Comparison of ENCODE assay signal across 8 cellular contexts in the genomic region with DNA sequence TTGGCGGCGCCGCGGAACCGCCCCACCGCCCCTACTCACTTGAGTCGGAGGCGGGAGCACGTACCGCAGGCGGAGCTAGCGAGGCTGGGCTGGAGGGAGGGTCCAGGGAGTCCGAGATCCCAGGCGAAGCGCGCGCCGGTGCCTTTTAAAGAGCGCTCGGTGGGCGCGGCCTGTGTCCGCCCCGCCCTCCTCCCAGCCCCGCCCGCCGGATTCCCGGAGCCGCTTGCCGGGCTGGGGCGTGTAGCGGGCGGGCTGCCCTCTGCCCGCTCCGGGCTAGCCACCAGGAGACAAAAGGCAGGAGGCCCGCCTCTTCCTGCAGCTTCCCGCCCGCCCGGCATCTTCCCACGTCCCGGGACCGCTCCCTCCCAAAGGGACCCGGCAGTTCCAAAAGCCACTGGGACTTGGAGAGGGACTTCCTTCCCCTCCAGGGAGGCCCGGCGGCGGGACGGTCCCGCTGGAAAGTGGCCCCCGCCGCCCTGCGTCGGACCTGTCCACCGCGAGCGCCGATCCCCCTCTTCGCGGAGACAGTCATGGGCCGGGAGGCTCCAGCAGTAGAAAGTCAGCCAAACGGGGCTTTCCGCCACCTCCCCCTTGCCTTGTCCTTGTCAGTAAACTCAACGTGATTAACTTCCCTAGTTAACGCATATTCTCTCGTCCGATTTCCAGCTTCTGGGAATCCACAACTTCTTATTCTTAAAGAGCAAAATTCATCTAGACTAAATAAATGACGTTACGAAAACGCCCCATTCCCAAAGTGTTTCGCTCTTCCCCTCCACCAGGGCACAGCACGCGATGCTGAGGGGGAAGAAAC. TPM values are rescaled to one million over a fixed set of nuclear protein-coding genes. Genes with fewer than 3 reads are reported as not detected.
DNase-seq lines count a peak whose midpoint lies in the region; ATAC-seq, FAIRE-seq and TF ChIP-seq lines count a peak whose summit lies in the region.

Gene CSRP2 (minus strand): TSS at position 121 of the 811 bp plus-strand sequence. CDS start 12,759 bp downstream, outside the sequence.

- intact Hi-C loops in stomach (cut with DNase I; ENCODE audit: low total_unique reads): no loop called here

- WGBS in stomach, 5 donors: 1 to 4% (median 2%) methylated on average over 34 to 71 of the region's 71 CpGs

- peak; percentile 88 for ATAC-seq in GM21619 (IDR thresholded peaks at IDR 0.05; ENCODE audit: unreplicated experiment)
- ATAC-seq in natural killer cell treated with Interleukin-12 subunit alpha and Interleukin-12 subunit beta and Interleukin-15 and Interleukin-18, amount 100 ng/mL, for 72 hours: peak; percentile 90 to 92

- peak within 1 kb of the TSS in 1 of 2 donors; percentile 33 for H3K27ac Mint-ChIP-seq in natural killer cell treated with Interleukin-12 subunit alpha and Interleukin-12 subunit beta and Interleukin-15 and Interleukin-18, amount 100 ng/mL, for 72 hours

- peak within 1 kb of the TSS; percentile 80 to 90 (median 89) for H3K27ac ChIP-seq in stomach

- no peak for TF ChIP-seq EP300 in Ishikawa (IDR thresholded peaks at IDR 0.05; ENCODE audit: borderline replicate concordance)
- no peak for TF ChIP-seq EP300 in stomach (IDR thresholded peaks at IDR 0.05)

- peak in 1 of 4 donors; percentile 58 for TF ChIP-seq POLR2A in stomach (IDR thresholded peaks at IDR 0.05)

- H3K36me3 ChIP-seq in stomach: no peaks in the 10 kb centered on the region

- H3K9me3 Mint-ChIP-seq in natural killer cell treated with Interleukin-12 subunit alpha and Interleukin-12 subunit beta and Interleukin-15 and Interleukin-18, amount 100 ng/mL, for 72 hours: no peaks in the 10 kb centered on the region

- peak in 1 of 7 experiments; percentile 10 for TF ChIP-seq CTCF in stomach (IDR thresholded peaks at IDR 0.05)

- H3K36me3 Mint-ChIP-seq in natural killer cell treated with Interleukin-12 subunit alpha and Interleukin-12 subunit beta and Interleukin-15 and Interleukin-18, amount 100 ng/mL, for 72 hours: no peaks in the 10 kb centered on the region

- TF ChIP-seq RAD21 in Ishikawa (IDR thresholded peaks at IDR 0.05; ENCODE audit: low read depth): no peak

- FAIRE-seq in RCC 7860 (lab: Jason Lieb, UNC): no peak

- no peaks in the 10 kb centered on the region for H3K9me3 ChIP-seq in stomach

- DNase-seq in DMS53 treated with DMSO at 0.1 percent for 48 hours (lab: John Stamatoyannopoulos, UW; ENCODE audit: unreplicated experiment): peak; percentile 87
- DNase-seq in RCC 7860 (ENCODE audit: low spot score): peak; percentile 77
- DNase-seq in activated effector memory CD4-positive, alpha-beta T cell treated with Interleukin-2 at 50 U/mL for 16 hours: peak; percentile 30
- DNase-seq in fibroblast of the conjunctiva (ENCODE audit: low read depth): peak; percentile 74
- DNase-seq in natural killer cell treated with Interleukin-12 subunit alpha and Interleukin-12 subunit beta and Interleukin-15 and Interleukin-18, amount 100 ng/mL, for 72 hours (ENCODE audit: low spot score): peak; percentile 78
- DNase-seq in stomach: peak; percentile 89

- peaks cover 0 to 9% (median 8%) of the 10 kb centered on the region in 3 donors for H3K27me3 ChIP-seq in stomach

- H3K4me3 ChIP-seq in stomach: peak within 1 kb of the TSS; percentile 72 to 83 (median 80)

- H3K27me3 Mint-ChIP-seq in natural killer cell treated with Interleukin-12 subunit alpha and Interleukin-12 subunit beta and Interleukin-15 and Interleukin-18, amount 100 ng/mL, for 72 hours: peaks cover 41 to 50% of the 10 kb centered on the region in 2 donors

- H3K4me3 Mint-ChIP-seq in natural killer cell treated with Interleukin-12 subunit alpha and Interleukin-12 subunit beta and Interleukin-15 and Interleukin-18, amount 100 ng/mL, for 72 hours: peak within 1 kb of the TSS; percentile 86

- H3K4me1 ChIP-seq in stomach: peaks cover 9 to 39% (median 21%) of the 10 kb centered on the region in 4 donors

- peaks cover 7 to 10% of the 10 kb centered on the region in 2 donors for H3K4me1 Mint-ChIP-seq in natural killer cell treated with Interleukin-12 subunit alpha and Interleukin-12 subunit beta and Interleukin-15 and Interleukin-18, amount 100 ng/mL, for 72 hours (ENCODE audit: low read depth in 2 of 2)

TF ChIP-seq in Ishikawa, 13 proteins besides CTCF, POLR2A, EP300 and RAD21:
- TF ChIP-seq CEBPB (IDR thresholded peaks at IDR 0.05) (no peak), ZBTB7A (IDR thresholded peaks at IDR 0.05; ENCODE audit: low read depth) (no peak), YY1 (IDR thresholded peaks at IDR 0.05; ENCODE audit: low read depth) (no peak), TCF12 (IDR thresholded peaks at IDR 0.05; ENCODE audit: low read depth) (no peak; the same call in 1 of the 2 replicates), CREB1 (IDR thresholded peaks at IDR 0.05; ENCODE audit: low read depth) (no peak), EGR1 (IDR thresholded peaks at IDR 0.05) (no peak), TEAD4 (IDR thresholded peaks at IDR 0.05) (no peak), TAF1 (IDR thresholded peaks at IDR 0.05; ENCODE audit: low read depth) (peak; percentile 32; the same call in 1 of the 2 replicates), FOXM1 (IDR thresholded peaks at IDR 0.05; ENCODE audit: borderline replicate concordance, low read depth) (no peak), NFIC (IDR thresholded peaks at IDR 0.05) (no peak)
- TF ChIP-seq, protein P1, sequence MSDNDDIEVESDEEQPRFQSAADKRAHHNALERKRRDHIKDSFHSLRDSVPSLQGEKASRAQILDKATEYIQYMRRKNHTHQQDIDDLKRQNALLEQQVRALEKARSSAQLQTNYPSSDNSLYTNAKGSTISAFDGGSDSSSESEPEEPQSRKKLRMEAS (IDR thresholded peaks at IDR 0.05): peak; percentile 5; the same call in 1 of the 2 replicates
- TF ChIP-seq, protein P2, sequence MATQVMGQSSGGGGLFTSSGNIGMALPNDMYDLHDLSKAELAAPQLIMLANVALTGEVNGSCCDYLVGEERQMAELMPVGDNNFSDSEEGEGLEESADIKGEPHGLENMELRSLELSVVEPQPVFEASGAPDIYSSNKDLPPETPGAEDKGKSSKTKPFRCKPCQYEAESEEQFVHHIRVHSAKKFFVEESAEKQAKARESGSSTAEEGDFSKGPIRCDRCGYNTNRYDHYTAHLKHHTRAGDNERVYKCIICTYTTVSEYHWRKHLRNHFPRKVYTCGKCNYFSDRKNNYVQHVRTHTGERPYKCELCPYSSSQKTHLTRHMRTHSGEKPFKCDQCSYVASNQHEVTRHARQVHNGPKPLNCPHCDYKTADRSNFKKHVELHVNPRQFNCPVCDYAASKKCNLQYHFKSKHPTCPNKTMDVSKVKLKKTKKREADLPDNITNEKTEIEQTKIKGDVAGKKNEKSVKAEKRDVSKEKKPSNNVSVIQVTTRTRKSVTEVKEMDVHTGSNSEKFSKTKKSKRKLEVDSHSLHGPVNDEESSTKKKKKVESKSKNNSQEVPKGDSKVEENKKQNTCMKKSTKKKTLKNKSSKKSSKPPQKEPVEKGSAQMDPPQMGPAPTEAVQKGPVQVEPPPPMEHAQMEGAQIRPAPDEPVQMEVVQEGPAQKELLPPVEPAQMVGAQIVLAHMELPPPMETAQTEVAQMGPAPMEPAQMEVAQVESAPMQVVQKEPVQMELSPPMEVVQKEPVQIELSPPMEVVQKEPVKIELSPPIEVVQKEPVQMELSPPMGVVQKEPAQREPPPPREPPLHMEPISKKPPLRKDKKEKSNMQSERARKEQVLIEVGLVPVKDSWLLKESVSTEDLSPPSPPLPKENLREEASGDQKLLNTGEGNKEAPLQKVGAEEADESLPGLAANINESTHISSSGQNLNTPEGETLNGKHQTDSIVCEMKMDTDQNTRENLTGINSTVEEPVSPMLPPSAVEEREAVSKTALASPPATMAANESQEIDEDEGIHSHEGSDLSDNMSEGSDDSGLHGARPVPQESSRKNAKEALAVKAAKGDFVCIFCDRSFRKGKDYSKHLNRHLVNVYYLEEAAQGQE (IDR thresholded peaks at IDR 0.05; ENCODE audit: low read depth): no peak
- TF ChIP-seq, protein P3, sequence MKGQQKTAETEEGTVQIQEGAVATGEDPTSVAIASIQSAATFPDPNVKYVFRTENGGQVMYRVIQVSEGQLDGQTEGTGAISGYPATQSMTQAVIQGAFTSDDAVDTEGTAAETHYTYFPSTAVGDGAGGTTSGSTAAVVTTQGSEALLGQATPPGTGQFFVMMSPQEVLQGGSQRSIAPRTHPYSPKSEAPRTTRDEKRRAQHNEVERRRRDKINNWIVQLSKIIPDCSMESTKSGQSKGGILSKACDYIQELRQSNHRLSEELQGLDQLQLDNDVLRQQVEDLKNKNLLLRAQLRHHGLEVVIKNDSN (IDR thresholded peaks at IDR 0.05): no peak

RNA-seq across cellular contexts. Expression of gene CSRP2, which starts in this region (rescaled TPM):
- under 1 TPM in 1 of 2 donors, not detected in 1; 0.33 TPM for total RNA-seq in natural killer cell treated with Interleukin-12 subunit alpha and Interleukin-12 subunit beta and Interleukin-15 and Interleukin-18, amount 100 ng/mL, for 72 hours
- 10 to 100 TPM in 3 of 5 donors, 1 to 10 TPM in 1, not detected in 1; 6.4 to 50.9 (median 22.2) TPM for total RNA-seq in stomach
- 100 to 1,000 TPM in 1 of 3 donors, 10 to 100 TPM in 2; 32.7 to 162 (median 41.0) TPM for polyA plus RNA-seq in stomach

Comparison
In these comparisons a context has a peak if more than half of its experiments do, and no peak if none do; other contexts are left out.
1. Peak in every context shown above with its lines: DNase-seq, ATAC-seq, H3K4me3 ChIP-seq and H3K27ac ChIP-seq.
2. Peak in DNase-seq and ATAC-seq in natural killer cell treated with Interleukin-12 subunit alpha and Interleukin-12 subunit beta and Interleukin-15 and Interleukin-18, amount 100 ng/mL, for 72 hours; RNA of the gene not detected or under 1 TPM.
3. DNase-seq: peak in every context shown above with its lines; median percentile 89 in stomach; 87 in DMS53 treated with DMSO at 0.1 percent for 48 hours; 78 in natural killer cell treated with Interleukin-12 subunit alpha and Interleukin-12 subunit beta and Interleukin-15 and Interleukin-18, amount 100 ng/mL, for 72 hours; 77 in RCC 7860; 74 in fibroblast of the conjunctiva; 30 in activated effector memory CD4-positive, alpha-beta T cell treated with Interleukin-2 at 50 U/mL for 16 hours.